8 cellular contexts compared by ENCODE assay signal in genomic region chr2:48531141-48531648, GRCh38.
DNase-seq lines count a peak whose midpoint lies in the region; ATAC-seq, FAIRE-seq and TF ChIP-seq lines count a peak whose summit lies in the region.

No MANE protein-coding gene starts in this region.

- H3K36me3 ChIP-seq in muscle layer of colon (ENCODE audit: insufficient read depth, low read length): peaks cover 4% of the 10 kb centered on the region

- peaks cover 38% of the 10 kb centered on the region for H3K4me1 ChIP-seq in muscle layer of colon (ENCODE audit: insufficient read depth, low read length)

- H3K9ac ChIP-seq in muscle layer of colon (ENCODE audit: low read length): peak overlapping the region; percentile 88

- in situ Hi-C loops in GM13977 (cut with MboI; ENCODE audit: low pct_unique_long_range_greater_than_20kb, low sequenced_read_pairs, unreplicated experiment): no loop called here

- TF ChIP-seq CTCF in GM13977 (IDR thresholded peaks at IDR 0.05; ENCODE audit: extremely low read depth, insufficient read depth, missing control alignments): no peak

- no peaks in the 10 kb centered on the region for H3K27me3 ChIP-seq in muscle layer of colon (ENCODE audit: control insufficient read depth in 1 of 2, insufficient read depth in 2 of 2, low read length in 2 of 2)

- ATAC-seq in GM21360 (IDR thresholded peaks at IDR 0.05; ENCODE audit: unreplicated experiment): no peak
- no peak for ATAC-seq in GM19324 (IDR thresholded peaks at IDR 0.05; ENCODE audit: low FRiP score, unreplicated experiment)
- no peak for ATAC-seq in HG03378 (IDR thresholded peaks at IDR 0.05; ENCODE audit: unreplicated experiment)

- no peak for FAIRE-seq in RCC 7860 (lab: Jason Lieb, UNC)

- peak overlapping the region; percentile 39 to 76 for H3K4me3 ChIP-seq in muscle layer of colon (ENCODE audit: low read depth in 1 of 2, low read length in 2 of 2)

- peak; percentile 34 for DNase-seq in GM13977 (ENCODE audit: low spot score)
- DNase-seq in RCC 7860 (ENCODE audit: low spot score): peak; percentile 23
- DNase-seq in epidermal melanocyte (ENCODE audit: insufficient read length, low spot score): peak; percentile 90
- no peak for DNase-seq in stimulated activated CD4-positive, alpha-beta T cell treated with anti-CD3 and anti-CD28 coated beads, Interleukin-1b, Interleukin-23, amount 100 ng/mL, for 48 hours

- H3K27ac ChIP-seq in muscle layer of colon (ENCODE audit: low read depth, low read length): peak overlapping the region; percentile 92

- H3K9me3 ChIP-seq in muscle layer of colon (ENCODE audit: low read length): no peaks in the 10 kb centered on the region
